ENCODE assay signal across 18 cellular contexts in the genomic region with DNA sequence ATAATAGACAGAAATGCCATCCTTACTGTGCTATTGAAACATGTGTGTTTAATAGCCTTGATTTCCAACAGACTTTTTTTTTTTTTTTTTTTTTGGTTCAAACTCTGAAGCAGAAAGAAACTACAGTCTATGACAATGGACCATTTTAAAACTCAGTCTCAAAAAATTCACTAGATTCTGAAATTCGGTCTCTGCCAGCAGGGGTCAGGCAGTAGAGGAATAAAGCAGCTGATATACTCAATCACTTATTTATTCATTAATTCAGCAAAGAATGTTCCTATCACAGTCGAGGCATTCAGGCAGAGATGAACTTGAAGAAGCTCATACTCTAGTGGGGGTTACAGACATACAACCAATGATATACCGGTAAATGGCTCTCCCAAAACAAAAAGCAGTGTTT.
DNase-seq lines count a peak whose midpoint lies in the region; ATAC-seq and TF ChIP-seq lines count a peak whose summit lies in the region.
"Had no signal": no experiment of that assay in that cellular context is flagged by ENCODE, and none has a peak within 500 bp of the region (broad histone marks: within the 10 kb centered on the region; RNA-seq: fewer than 3 reads in every experiment).

No MANE protein-coding gene starts in this region.

- intact Hi-C loops in CD4-positive, alpha-beta memory T cell (cut with micrococcal nuclease): no loop called here

- TF ChIP-seq RAD21 in SK-N-SH (IDR thresholded peaks at IDR 0.05; ENCODE audit: low read length): no peak

- H3K27me3 ChIP-seq in SK-N-SH (ENCODE audit: insufficient read depth) (no peaks in the 10 kb centered on the region), foreskin keratinocyte (no peaks in the 10 kb centered on the region), hepatocyte (no peaks in the 10 kb centered on the region)
- no peaks in the 10 kb centered on the region for H3K27me3 ChIP-seq in CD4-positive, alpha-beta memory T cell (ENCODE audit: insufficient read depth, low read length)
- H3K27me3 ChIP-seq: Peyer's patch had no signal

- TF ChIP-seq CTCF in SK-N-SH (IDR thresholded peaks at IDR 0.05): peak; percentile 16; the same call in 1 of the 2 replicates
- peak; percentile 29 for TF ChIP-seq CTCF in chondrocyte (IDR thresholded peaks at IDR 0.05)
- TF ChIP-seq CTCF in foreskin keratinocyte (conservative IDR thresholded peaks at IDR 0.05): peak; percentile 17
- TF ChIP-seq CTCF in hepatocyte (IDR thresholded peaks at IDR 0.05; ENCODE audit: poor library complexity): no peak

- H4K20me1 ChIP-seq in SK-N-SH (ENCODE audit: insufficient read depth): no peaks in the 10 kb centered on the region
- no peaks in the 10 kb centered on the region for H4K20me1 ChIP-seq in hepatocyte (ENCODE audit: insufficient read depth, poor library complexity, severe bottlenecking)

- H3K4me1 ChIP-seq in SK-N-SH (ENCODE audit: control insufficient read depth in 1 of 2, insufficient read depth in 2 of 2, low read depth in 1 of 2, low read length in 1 of 2) (no peaks in the 10 kb centered on the region), foreskin keratinocyte (no peaks in the 10 kb centered on the region), hepatocyte (ENCODE audit: insufficient read depth) (no peaks in the 10 kb centered on the region)
- no peaks in the 10 kb centered on the region for H3K4me1 ChIP-seq in CD4-positive, alpha-beta memory T cell (ENCODE audit: insufficient read depth, low read length)
- H3K4me1 ChIP-seq: Peyer's patch had no signal

- no peaks in the 10 kb centered on the region for H3K4me1 Mint-ChIP-seq in chondrocyte (ENCODE audit: low read depth)
- peaks cover 0 to 4% (median 0%) of the 10 kb centered on the region in 4 donors for H3K4me1 Mint-ChIP-seq in CD4-positive, alpha-beta memory T cell
- H3K4me1 Mint-ChIP-seq in activated CD8-positive, alpha-beta memory T cell treated with anti-CD3 and anti-CD28 coated beads, Interleukin-2, amount 10 ng/mL, durations not matched to agents 7 days and 5 days: no peaks in the 10 kb centered on the region

- ATAC-seq in SK-N-SH treated with all-trans-retinoic acid at 6 μM for 48 hours (no peak), foreskin keratinocyte (no peak)
- ATAC-seq in activated CD8-positive, alpha-beta memory T cell treated with anti-CD3 and anti-CD28 coated beads, Interleukin-2, amount 10 ng/mL, durations not matched to agents 7 days and 5 days: no peak

- no peak for TF ChIP-seq EP300 in SK-N-SH (IDR thresholded peaks at IDR 0.05; ENCODE audit: borderline replicate concordance in 1 of 2, low read depth in 1 of 2, low read length in 1 of 2)

- H3K9me2 ChIP-seq in SK-N-SH (no peaks in the 10 kb centered on the region), hepatocyte (replicated peaks; ENCODE audit: insufficient read depth) (no peaks in the 10 kb centered on the region)

- CTCF ChIA-PET in SK-N-SH (lab: Yijun Ruan, JAX): no interaction called here
- CTCF ChIA-PET in CD4-positive, alpha-beta memory T cell (lab: Charles Lee; ENCODE audit: partially characterized antibody): interaction anchor here (0.7 kb wide), 1 partner anchor 56 kb away, joined by 3 read pairs; no protein-coding TSS in a partner anchor
- CTCF ChIA-PET in activated CD8-positive, alpha-beta memory T cell treated with anti-CD3 and anti-CD28 coated beads, Interleukin-2, amount 10 ng/mL, durations not matched to agents 7 days and 5 days (lab: Charles Lee): interaction anchor here (0.7 to 1.1 kb wide), 2 partner anchors 21 to 153 kb away, joined by 3 to 4 read pairs; no protein-coding TSS in a partner anchor

- H3K79me2 ChIP-seq in SK-N-SH (ENCODE audit: insufficient read depth) (no peaks in the 10 kb centered on the region), hepatocyte (no peaks in the 10 kb centered on the region)

- H3K27me3 Mint-ChIP-seq in chondrocyte (ENCODE audit: low read depth): no peaks in the 10 kb centered on the region
- H3K27me3 Mint-ChIP-seq in CD4-positive, alpha-beta memory T cell: no peaks in the 10 kb centered on the region
- no peaks in the 10 kb centered on the region for H3K27me3 Mint-ChIP-seq in activated CD8-positive, alpha-beta memory T cell treated with anti-CD3 and anti-CD28 coated beads, Interleukin-2, amount 10 ng/mL, durations not matched to agents 7 days and 5 days

- H3K36me3 ChIP-seq in SK-N-SH (replicated peaks in 1 of 2; ENCODE audit: control insufficient read depth in 1 of 2, insufficient read depth in 2 of 2, low read length in 1 of 2) (no peaks in the 10 kb centered on the region), hepatocyte (replicated peaks; ENCODE audit: insufficient read depth, low read depth) (no peaks in the 10 kb centered on the region)
- H3K36me3 ChIP-seq in CD4-positive, alpha-beta memory T cell (ENCODE audit: insufficient read depth, low read length): no peaks in the 10 kb centered on the region

- no peaks in the 10 kb centered on the region for H3K36me3 Mint-ChIP-seq in chondrocyte (ENCODE audit: low read depth)
- peaks cover 4 to 9% of the 10 kb centered on the region in 2 donors for H3K36me3 Mint-ChIP-seq in CD4-positive, alpha-beta memory T cell
- peaks cover 2% of the 10 kb centered on the region for H3K36me3 Mint-ChIP-seq in activated CD8-positive, alpha-beta memory T cell treated with anti-CD3 and anti-CD28 coated beads, Interleukin-2, amount 10 ng/mL, durations not matched to agents 7 days and 5 days

- H3K27ac ChIP-seq in SK-N-SH (ENCODE audit: low read depth in 2 of 2, low read length in 1 of 2): no peak overlapping the region
- no peak overlapping the region for H3K27ac ChIP-seq in foreskin keratinocyte
- no peak overlapping the region for H3K27ac ChIP-seq in hepatocyte
- H3K27ac ChIP-seq in CD4-positive, alpha-beta memory T cell (ENCODE audit: low read depth, low read length): no peak overlapping the region
- H3K27ac ChIP-seq: C4-2B, Peyer's patch had no signal

- H3K9me3 ChIP-seq in SK-N-SH (no peaks in the 10 kb centered on the region), hepatocyte (ENCODE audit: low read depth) (no peaks in the 10 kb centered on the region)
- H3K9me3 ChIP-seq in CD4-positive, alpha-beta memory T cell (ENCODE audit: control insufficient read depth in 1 of 2, low read length in 2 of 2): no peaks in the 10 kb centered on the region
- H3K9me3 ChIP-seq: Peyer's patch had no signal

- no peak overlapping the region for H3K27ac Mint-ChIP-seq in chondrocyte (ENCODE audit: unreplicated experiment)
- no peak overlapping the region for H3K27ac Mint-ChIP-seq in CD4-positive, alpha-beta memory T cell
- H3K27ac Mint-ChIP-seq in activated CD8-positive, alpha-beta memory T cell treated with anti-CD3 and anti-CD28 coated beads, Interleukin-2, amount 10 ng/mL, durations not matched to agents 7 days and 5 days: no peak overlapping the region

- H3K4me3 Mint-ChIP-seq in chondrocyte (ENCODE audit: unreplicated experiment): no peak overlapping the region
- no peak overlapping the region for H3K4me3 Mint-ChIP-seq in CD4-positive, alpha-beta memory T cell
- H3K4me3 Mint-ChIP-seq in activated CD8-positive, alpha-beta memory T cell treated with anti-CD3 and anti-CD28 coated beads, Interleukin-2, amount 10 ng/mL, durations not matched to agents 7 days and 5 days: no peak overlapping the region

- no peak overlapping the region for H3K4me2 ChIP-seq in SK-N-SH
- H3K4me2 ChIP-seq in hepatocyte: no peak overlapping the region

- no peak overlapping the region for H3K4me3 ChIP-seq in SK-N-SH (ENCODE audit: low read depth in 2 of 2, low read length in 1 of 2)
- no peak overlapping the region for H3K4me3 ChIP-seq in hepatocyte
- no peak overlapping the region for H3K4me3 ChIP-seq in CD4-positive, alpha-beta memory T cell (ENCODE audit: low read length in 2 of 2)
- H3K4me3 ChIP-seq: Peyer's patch had no signal

- POLR2A ChIA-PET in SK-N-SH (lab: Yijun Ruan, JAX): no interaction called here
- POLR2A ChIA-PET in CD4-positive, alpha-beta memory T cell (lab: Charles Lee; ENCODE audit: partially characterized antibody): interaction anchor here (0.9 kb wide), 1 partner anchor 21 kb away, joined by 3 read pairs; no protein-coding TSS in a partner anchor

- no peaks in the 10 kb centered on the region for H3K9me3 Mint-ChIP-seq in chondrocyte (ENCODE audit: low read depth)
- H3K9me3 Mint-ChIP-seq in CD4-positive, alpha-beta memory T cell: no peaks in the 10 kb centered on the region
- H3K9me3 Mint-ChIP-seq in activated CD8-positive, alpha-beta memory T cell treated with anti-CD3 and anti-CD28 coated beads, Interleukin-2, amount 10 ng/mL, durations not matched to agents 7 days and 5 days (ENCODE audit: low read depth): no peaks in the 10 kb centered on the region

- no peak overlapping the region for H2AFZ ChIP-seq in SK-N-SH (ENCODE audit: low read depth)
- H2AFZ ChIP-seq in hepatocyte: no peak overlapping the region

- 86% methylated on average over 3 of the region's 3 CpGs for WGBS in SK-N-SH (ENCODE audit: low lambda C conversion rate)
- 97% methylated on average over 3 of the region's 3 CpGs for WGBS in hepatocyte (ENCODE audit: low lambda C conversion rate, missing lambda C conversion rate)

- DNase-seq in SK-N-SH: no peak
- DNase-seq in chondrocyte (ENCODE audit: low spot score): no peak
- no peak for DNase-seq in foreskin keratinocyte
- no peak for DNase-seq in hepatocyte (ENCODE audit: low spot score)
- DNase-seq in CD4-positive, alpha-beta memory T cell: no peak
- no peak for DNase-seq in activated CD8-positive, alpha-beta memory T cell treated with anti-CD3 and anti-CD28 coated beads, Interleukin-2, amount 10 ng/mL, durations not matched to agents 7 days and 5 days
- no peak for DNase-seq in NCI-H748 (lab: John Stamatoyannopoulos, UW; ENCODE audit: unreplicated experiment)
- DNase-seq: 8988T, DMS 273 treated with DMSO at 0.1 percent for 48 hours, GF-D8, GOT3, NCI-H187 treated with DMSO at 0.1 percent for 48 hours, NCI-H446 treated with DMSO at 0.1 percent for 48 hours, NCI-H774, Peyer's patch, Right ventricle myocardium superior had no signal

- peaks cover 7% of the 10 kb centered on the region for H3F3A ChIP-seq in SK-N-SH (replicated peaks; ENCODE audit: insufficient read depth)

- no peak overlapping the region for H3K9ac ChIP-seq in SK-N-SH

TF ChIP-seq in SK-N-SH, 30 proteins besides CTCF, POLR2A, EP300 and RAD21 (continues in another document):
- no peak for TF ChIP-seq CHD2 (IDR thresholded peaks at IDR 0.05; ENCODE audit: low read length, partially characterized antibody)
- no peak for TF ChIP-seq YY1 (IDR thresholded peaks at IDR 0.05; ENCODE audit: low read depth)
- TF ChIP-seq GATA2 (CRISPR knock-in tag; IDR thresholded peaks at IDR 0.05): no peak
- TF ChIP-seq RCOR1 (IDR thresholded peaks at IDR 0.05; ENCODE audit: low read length): no peak

TF ChIP-seq in SK-N-SH treated with all-trans-retinoic acid at 6 μM for 48 hours, 23 proteins besides CTCF, POLR2A, EP300 and RAD21 (continues in another document):
- TF ChIP-seq PPARA (CRISPR knock-in tag; IDR thresholded peaks at IDR 0.05; ENCODE audit: borderline replicate concordance): no peak
- no peak for TF ChIP-seq TOX (CRISPR knock-in tag; IDR thresholded peaks at IDR 0.05; ENCODE audit: borderline replicate concordance)
